Comparison of ENCODE assay signal across 18 cellular contexts in genomic region chr2:129728251-129728972, GRCh38.
DNase-seq lines count a peak whose midpoint lies in the region; ATAC-seq and TF ChIP-seq lines count a peak whose summit lies in the region.
"Had no signal": no experiment of that assay in that cellular context is flagged by ENCODE, and none has a peak within 500 bp of the region (broad histone marks: within the 10 kb centered on the region; RNA-seq: fewer than 3 reads in every experiment).

No MANE protein-coding gene starts in this region.

- H3K4me3 ChIP-seq in right atrium auricular region (no peak overlapping the region), endodermal cell (ENCODE audit: low read length) (no peak overlapping the region)
- H3K4me3 ChIP-seq: BLaER1, GM23248, HAP-1 had no signal

- H3K27ac Mint-ChIP-seq in endodermal cell (no peak overlapping the region), osteocyte (ENCODE audit: unreplicated experiment) (no peak overlapping the region)
- H3K27ac Mint-ChIP-seq: CD14-positive monocyte; CD4-positive, alpha-beta memory T cell; IgD-negative memory B cell had no signal

- H3K36me3 Mint-ChIP-seq in endodermal cell (ENCODE audit: low read depth) (no peaks in the 10 kb centered on the region), osteocyte (ENCODE audit: unreplicated experiment) (no peaks in the 10 kb centered on the region)
- H3K36me3 Mint-ChIP-seq: CD14-positive monocyte; CD4-positive, alpha-beta memory T cell; IgD-negative memory B cell had no signal

- TF ChIP-seq CTCF in right atrium auricular region (IDR thresholded peaks at IDR 0.05) (no peak), endodermal cell (conservative IDR thresholded peaks at IDR 0.05) (no peak), osteocyte (IDR thresholded peaks at IDR 0.05) (no peak)

- DNase-seq in right atrium auricular region (ENCODE audit: low spot score) = peak; percentile 34
- no peak for DNase-seq in cardiac septum (ENCODE audit: low spot score)
- peak; percentile 16 for DNase-seq in endodermal cell
- DNase-seq in osteocyte (ENCODE audit: extremely low spot score, unreplicated experiment) = peak; percentile 51
- DNase-seq in NCI-H446 treated with DMSO at 0.1 percent for 48 hours (lab: John Stamatoyannopoulos, UW) = no peak
- DNase-seq: 8988T; CD4-positive, alpha-beta memory T cell; DMS153; DMS79; GDM1; GM23248 had no signal

- no peak overlapping the region for H3K27ac ChIP-seq in right atrium auricular region
- no peak overlapping the region for H3K27ac ChIP-seq in endodermal cell (ENCODE audit: low read depth, low read length)
- H3K27ac ChIP-seq: BLaER1, GM23248 had no signal

- ATAC-seq in GM18502 (IDR thresholded peaks at IDR 0.05; ENCODE audit: poor library complexity, unreplicated experiment) (no peak), GM19455 (IDR thresholded peaks at IDR 0.05; ENCODE audit: unreplicated experiment) (no peak)
- ATAC-seq: HepG2 had no signal

- WGBS in endodermal cell (ENCODE audit: insufficient coverage in 1 of 2, insufficient read length in 1 of 2), 2 experiments = 89 to 97% methylated on average over 7 to 11 of the region's 11 CpGs

- no peak overlapping the region for H3K4me3 Mint-ChIP-seq in endodermal cell
- H3K4me3 Mint-ChIP-seq in osteocyte (ENCODE audit: unreplicated experiment) = no peak overlapping the region
- H3K4me3 Mint-ChIP-seq: CD14-positive monocyte; CD4-positive, alpha-beta memory T cell had no signal

- no peaks in the 10 kb centered on the region for H3K27me3 Mint-ChIP-seq in endodermal cell (ENCODE audit: insufficient read depth)
- H3K27me3 Mint-ChIP-seq in osteocyte (ENCODE audit: unreplicated experiment) = no peaks in the 10 kb centered on the region
- H3K27me3 Mint-ChIP-seq: CD4-positive, alpha-beta memory T cell had no signal

- no peak overlapping the region for H3K9ac ChIP-seq in endodermal cell (ENCODE audit: extremely low read depth, low read length, poor library complexity, severe bottlenecking)
- H3K9ac ChIP-seq: BLaER1, GM23248 had no signal

- H3K4me1 Mint-ChIP-seq in endodermal cell (no peaks in the 10 kb centered on the region), osteocyte (ENCODE audit: unreplicated experiment) (no peaks in the 10 kb centered on the region)
- H3K4me1 Mint-ChIP-seq: CD14-positive monocyte; CD4-positive, alpha-beta memory T cell; IgD-negative memory B cell had no signal

- intact Hi-C loops in cardiac septum (cut with DNase I) = no loop called here

- no peaks in the 10 kb centered on the region for H3K27me3 ChIP-seq in right atrium auricular region
- no peaks in the 10 kb centered on the region for H3K27me3 ChIP-seq in endodermal cell (ENCODE audit: control insufficient read depth, insufficient read depth, low read length, poor library complexity, severe bottlenecking)
- H3K27me3 ChIP-seq: BLaER1 had no signal

- H3K4me1 ChIP-seq in right atrium auricular region = no peaks in the 10 kb centered on the region
- H3K4me1 ChIP-seq in endodermal cell (ENCODE audit: control insufficient read depth, insufficient read depth, low read length) = no peaks in the 10 kb centered on the region
- H3K4me1 ChIP-seq: HAP-1 had no signal

- H3K9me3 ChIP-seq in right atrium auricular region (no peaks in the 10 kb centered on the region), endodermal cell (ENCODE audit: control insufficient read depth, low read length) (no peaks in the 10 kb centered on the region)
- H3K9me3 ChIP-seq: BLaER1, HAP-1 had no signal

- H3K9me3 Mint-ChIP-seq in endodermal cell (no peaks in the 10 kb centered on the region), osteocyte (ENCODE audit: unreplicated experiment) (no peaks in the 10 kb centered on the region)

- no peaks in the 10 kb centered on the region for H3K36me3 ChIP-seq in right atrium auricular region
- H3K36me3 ChIP-seq in endodermal cell (ENCODE audit: control insufficient read depth, insufficient read depth, low read length) = no peaks in the 10 kb centered on the region
- H3K36me3 ChIP-seq: BLaER1, HAP-1 had no signal

Comparison
In these comparisons a context has a peak if more than half of its experiments do, and no peak if none do; other contexts are left out.
1. DNase-seq: peak in right atrium auricular region (single experiment), endodermal cell (single experiment) and osteocyte (single experiment); none in cardiac septum (single experiment) and NCI-H446 treated with DMSO at 0.1 percent for 48 hours (single experiment).